In genomic region chr3:99846472-99846871, GRCh38 we compare ENCODE assay signal across 1 cellular context.
TF ChIP-seq lines count a peak whose summit lies in the region.

No MANE protein-coding gene starts in this region.

TF ChIP-seq in HepG2, 621 proteins besides CTCF, POLR2A, EP300 and RAD21 (continued from another document and continues in another):
- TF ChIP-seq, protein P1, sequence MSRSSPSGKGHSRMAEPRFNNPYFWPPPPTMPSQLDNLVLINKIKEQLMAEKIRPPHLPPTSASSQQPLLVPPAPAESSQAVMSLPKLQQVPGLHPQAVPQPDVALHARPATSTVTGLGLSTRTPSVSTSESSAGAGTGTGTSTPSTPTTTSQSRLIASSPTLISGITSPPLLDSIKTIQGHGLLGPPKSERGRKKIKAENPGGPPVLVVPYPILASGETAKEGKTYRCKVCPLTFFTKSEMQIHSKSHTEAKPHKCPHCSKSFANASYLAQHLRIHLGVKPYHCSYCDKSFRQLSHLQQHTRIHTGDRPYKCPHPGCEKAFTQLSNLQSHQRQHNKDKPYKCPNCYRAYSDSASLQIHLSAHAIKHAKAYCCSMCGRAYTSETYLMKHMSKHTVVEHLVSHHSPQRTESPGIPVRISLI (CRISPR knock-in tag; IDR thresholded peaks at IDR 0.05; ENCODE audit: borderline replicate concordance) = no peak
- no peak for TF ChIP-seq SP5 (CRISPR knock-in tag; IDR thresholded peaks at IDR 0.05; ENCODE audit: borderline replicate concordance, low read depth)
- no peak for TF ChIP-seq NCOA1 (CRISPR knock-in tag; IDR thresholded peaks at IDR 0.05)
- TF ChIP-seq BRD4 (CRISPR knock-in tag; IDR thresholded peaks at IDR 0.05) = no peak
- 0 out of 2 replicates have a peak, but pooled peaks have one; percentile 22 for TF ChIP-seq ZNF503 (CRISPR knock-in tag; IDR thresholded peaks at IDR 0.05)
- TF ChIP-seq, protein P2, sequence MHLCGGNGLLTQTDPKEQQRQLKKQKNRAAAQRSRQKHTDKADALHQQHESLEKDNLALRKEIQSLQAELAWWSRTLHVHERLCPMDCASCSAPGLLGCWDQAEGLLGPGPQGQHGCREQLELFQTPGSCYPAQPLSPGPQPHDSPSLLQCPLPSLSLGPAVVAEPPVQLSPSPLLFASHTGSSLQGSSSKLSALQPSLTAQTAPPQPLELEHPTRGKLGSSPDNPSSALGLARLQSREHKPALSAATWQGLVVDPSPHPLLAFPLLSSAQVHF (CRISPR knock-in tag; IDR thresholded peaks at IDR 0.05) = no peak
- no peak for TF ChIP-seq SMC3 (IDR thresholded peaks at IDR 0.05; ENCODE audit: low read length)
- no peak for TF ChIP-seq GLI4 (CRISPR knock-in tag; IDR thresholded peaks at IDR 0.05; ENCODE audit: borderline replicate concordance)
- TF ChIP-seq ASH2L (IDR thresholded peaks at IDR 0.05; ENCODE audit: insufficient read length, low read depth, low read length) = no peak
- TF ChIP-seq THAP11 (CRISPR knock-in tag; IDR thresholded peaks at IDR 0.05) = no peak
- no peak for TF ChIP-seq HNRNPK (IDR thresholded peaks at IDR 0.05; ENCODE audit: low read depth, low read length, poor library complexity, severe bottlenecking)
- TF ChIP-seq CERS6 (CRISPR knock-in tag; IDR thresholded peaks at IDR 0.05) = no peak
- TF ChIP-seq ZNF430 (CRISPR knock-in tag; IDR thresholded peaks at IDR 0.05) = no peak
- no peak for TF ChIP-seq EED (CRISPR knock-in tag; IDR thresholded peaks at IDR 0.05)
- no peak for TF ChIP-seq ZNF34 (CRISPR knock-in tag; IDR thresholded peaks at IDR 0.05; ENCODE audit: borderline replicate concordance)
- no peak for TF ChIP-seq ZNF780A (CRISPR knock-in tag; IDR thresholded peaks at IDR 0.05)
- no peak for TF ChIP-seq ZBTB21 (CRISPR knock-in tag; IDR thresholded peaks at IDR 0.05)
- no peak for TF ChIP-seq NPAS2 (CRISPR knock-in tag; IDR thresholded peaks at IDR 0.05; ENCODE audit: borderline replicate concordance)
- no peak for TF ChIP-seq ZNF589 (CRISPR knock-in tag; conservative IDR thresholded peaks at IDR 0.05)
- no peak for TF ChIP-seq JUNB (CRISPR knock-in tag; IDR thresholded peaks at IDR 0.05; ENCODE audit: borderline replicate concordance)
- no peak for TF ChIP-seq ZNF24 (IDR thresholded peaks at IDR 0.05)
- no peak for TF ChIP-seq TBX3 (IDR thresholded peaks at IDR 0.05; ENCODE audit: borderline replicate concordance)
- TF ChIP-seq NCOA2 (CRISPR knock-in tag; IDR thresholded peaks at IDR 0.05) = peak; percentile 13; the same call in 1 of the 2 replicates
- TF ChIP-seq SIN3B (IDR thresholded peaks at IDR 0.05; ENCODE audit: low read length) = no peak
- no peak for TF ChIP-seq ZNF609 (CRISPR knock-in tag; IDR thresholded peaks at IDR 0.05; ENCODE audit: borderline replicate concordance)
- no peak for TF ChIP-seq U2AF2 (IDR thresholded peaks at IDR 0.05; ENCODE audit: low read depth, low read length)
- TF ChIP-seq, protein P3, sequence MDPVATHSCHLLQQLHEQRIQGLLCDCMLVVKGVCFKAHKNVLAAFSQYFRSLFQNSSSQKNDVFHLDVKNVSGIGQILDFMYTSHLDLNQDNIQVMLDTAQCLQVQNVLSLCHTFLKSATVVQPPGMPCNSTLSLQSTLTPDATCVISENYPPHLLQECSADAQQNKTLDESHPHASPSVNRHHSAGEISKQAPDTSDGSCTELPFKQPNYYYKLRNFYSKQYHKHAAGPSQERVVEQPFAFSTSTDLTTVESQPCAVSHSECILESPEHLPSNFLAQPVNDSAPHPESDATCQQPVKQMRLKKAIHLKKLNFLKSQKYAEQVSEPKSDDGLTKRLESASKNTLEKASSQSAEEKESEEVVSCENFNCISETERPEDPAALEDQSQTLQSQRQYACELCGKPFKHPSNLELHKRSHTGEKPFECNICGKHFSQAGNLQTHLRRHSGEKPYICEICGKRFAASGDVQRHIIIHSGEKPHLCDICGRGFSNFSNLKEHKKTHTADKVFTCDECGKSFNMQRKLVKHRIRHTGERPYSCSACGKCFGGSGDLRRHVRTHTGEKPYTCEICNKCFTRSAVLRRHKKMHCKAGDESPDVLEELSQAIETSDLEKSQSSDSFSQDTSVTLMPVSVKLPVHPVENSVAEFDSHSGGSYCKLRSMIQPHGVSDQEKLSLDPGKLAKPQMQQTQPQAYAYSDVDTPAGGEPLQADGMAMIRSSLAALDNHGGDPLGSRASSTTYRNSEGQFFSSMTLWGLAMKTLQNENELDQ (CRISPR knock-in tag; IDR thresholded peaks at IDR 0.05; ENCODE audit: borderline replicate concordance) = no peak
- no peak for TF ChIP-seq ZNF282 (IDR thresholded peaks at IDR 0.05; ENCODE audit: partially characterized antibody)
- no peak for TF ChIP-seq PBX3 (CRISPR knock-in tag; IDR thresholded peaks at IDR 0.05; ENCODE audit: borderline replicate concordance)
- no peak for TF ChIP-seq SP2 (CRISPR knock-in tag; IDR thresholded peaks at IDR 0.05)
- no peak for TF ChIP-seq HNF1A (IDR thresholded peaks at IDR 0.05; ENCODE audit: low read depth)
- TF ChIP-seq HNF1A (CRISPR knock-in tag; IDR thresholded peaks at IDR 0.05; ENCODE audit: borderline replicate concordance) = no peak
- no peak for TF ChIP-seq MTA3 (CRISPR knock-in tag; IDR thresholded peaks at IDR 0.05)
- TF ChIP-seq, protein P4, sequence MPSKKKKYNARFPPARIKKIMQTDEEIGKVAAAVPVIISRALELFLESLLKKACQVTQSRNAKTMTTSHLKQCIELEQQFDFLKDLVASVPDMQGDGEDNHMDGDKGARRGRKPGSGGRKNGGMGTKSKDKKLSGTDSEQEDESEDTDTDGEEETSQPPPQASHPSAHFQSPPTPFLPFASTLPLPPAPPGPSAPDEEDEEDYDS (CRISPR knock-in tag; IDR thresholded peaks at IDR 0.05) = no peak
- no peak for TF ChIP-seq IKZF1 (IDR thresholded peaks at IDR 0.05)
- no peak for TF ChIP-seq KDM5B (CRISPR knock-in tag; IDR thresholded peaks at IDR 0.05; ENCODE audit: borderline replicate concordance)
- TF ChIP-seq ATF4 (CRISPR knock-in tag; IDR thresholded peaks at IDR 0.05) = peak in 1 of 2 experiments; percentile 70; a peak in 2 of 4 replicates
- no peak for TF ChIP-seq ZNF383 (CRISPR knock-in tag; IDR thresholded peaks at IDR 0.05; ENCODE audit: borderline replicate concordance)
- TF ChIP-seq DZIP1 (CRISPR knock-in tag; IDR thresholded peaks at IDR 0.05) = no peak
- peak; percentile 60; the same call in 1 of the 2 replicates for TF ChIP-seq GATAD2A (CRISPR knock-in tag; IDR thresholded peaks at IDR 0.05)
